In the genomic region with DNA sequence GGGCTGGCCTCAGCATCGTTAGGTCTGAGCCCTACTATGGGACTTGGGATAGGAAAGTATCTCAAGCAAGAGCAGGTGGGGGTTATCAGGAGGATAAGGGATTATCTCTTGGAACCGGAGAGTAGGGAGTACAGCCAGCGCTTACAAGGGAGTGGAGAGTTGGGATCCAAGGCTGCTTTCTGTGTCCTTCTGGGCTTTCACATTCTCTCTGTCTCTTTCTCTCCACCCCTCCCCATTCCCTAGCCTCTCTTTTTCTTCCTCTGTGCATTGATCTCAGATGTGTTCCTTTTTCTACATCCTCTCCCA, we compare ENCODE assay signal across 36 cellular contexts.
"Had no signal": no experiment of that assay in that cellular context is flagged by ENCODE, and none has a peak within 500 bp of the region (broad histone marks: within the 10 kb centered on the region; RNA-seq: fewer than 3 reads in every experiment).

No MANE protein-coding gene starts in this region.

- H3K4me1 ChIP-seq: body of pancreas, breast epithelium had no signal

- H3K36me3 Mint-ChIP-seq: activated naive CD4-positive, alpha-beta T cell treated with anti-CD3 and anti-CD28 coated beads, Interleukin-2, amount 50 U/mL, for 24 hours; activated naive CD8-positive, alpha-beta T cell treated with anti-CD3 and anti-CD28 coated beads, Interleukin-2, amount 10 ng/mL, durations not matched to agents 7 days and 5 days; WTC11 had no signal

- H3K4me3 ChIP-seq: ascending aorta, body of pancreas, breast epithelium had no signal

- H3K4me3 Mint-ChIP-seq: activated CD4-positive, alpha-beta T cell treated with anti-CD3 and anti-CD28 coated beads for 36 hours; activated CD4-positive, alpha-beta T cell treated with anti-CD3 and anti-CD28 coated beads, Interleukin-2, amount 10 ng/mL, durations not matched to agents 7 days and 5 days; activated CD8-positive, alpha-beta T cell treated with anti-CD3 and anti-CD28 coated beads, Interleukin-2, amount 10 ng/mL, durations not matched to agents 7 days and 5 days; activated naive CD4-positive, alpha-beta T cell treated with anti-CD3 and anti-CD28 coated beads, Interleukin-2, amount 50 U/mL, for 24 hours; activated naive CD8-positive, alpha-beta T cell treated with anti-CD3 and anti-CD28 coated beads, Interleukin-2, amount 10 ng/mL, durations not matched to agents 7 days and 5 days; activated T-cell treated with anti-CD3 and anti-CD28 coated beads, Interleukin-2, amount 50 U/mL, for 24 hours; T-helper 1 cell treated with Interleukin-12 subunit alpha and Interleukin-12 subunit beta and Interleukin-4 antibody, amounts not matched to agents 30 μg/mL and 1 μg/mL, for 36 hours; T-helper 2 cell treated with Interferon-gamma antibody and Interleukin-4, amounts not matched to agents 5 μg/mL and 100 μg/mL, for 36 hours; WTC11 had no signal

- DNase-seq: activated CD4-positive, alpha-beta T cell treated with anti-CD3 and anti-CD28 coated beads for 36 hours; activated CD4-positive, alpha-beta T cell treated with anti-CD3 and anti-CD28 coated beads, Interleukin-2, amount 10 ng/mL, durations not matched to agents 7 days and 5 days; activated CD4-positive, alpha-beta T cell treated with anti-CD3 and anti-CD28 coated beads, Interleukin-2, amount 50 U/mL, for 48 hours; activated CD8-positive, alpha-beta T cell treated with anti-CD3 and anti-CD28 coated beads, Interleukin-2, amount 10 ng/mL, durations not matched to agents 7 days and 5 days; activated gamma-delta T cell; activated naive CD4-positive, alpha-beta T cell treated with Interleukin-2 at 50 U/mL for 16 hours; activated naive CD8-positive, alpha-beta T cell treated with anti-CD3 and anti-CD28 coated beads, Interleukin-2, amount 10 ng/mL, durations not matched to agents 7 days and 5 days; activated T-cell treated with anti-CD3 and anti-CD28 coated beads, Interleukin-2, amount 50 U/mL, for 24 hours; amygdala; body of pancreas; central memory CD4-positive, alpha-beta T cell; MM.1S; MV-4-11; NCI-H1092; NCI-H1436 treated with DMSO at 0.1 percent for 48 hours; NCI-H187; NCI-H2029 treated with DMSO at 0.1 percent for 48 hours; NCI-H2107; NCI-H2171 treated with DMSO at 0.1 percent for 48 hours; NCI-H2227 treated with DMSO at 0.1 percent for 48 hours; NCI-H446; NCI-H510A treated with DMSO at 0.1 percent for 48 hours; NCI-H526 treated with DMSO at 0.1 percent for 48 hours; NCI-H774; RPMI8226 had no signal

- H3K9me3 Mint-ChIP-seq: activated CD4-positive, alpha-beta T cell treated with anti-CD3 and anti-CD28 coated beads, Interleukin-2, amount 10 ng/mL, durations not matched to agents 7 days and 5 days; activated naive CD4-positive, alpha-beta T cell treated with anti-CD3 and anti-CD28 coated beads, Interleukin-2, amount 50 U/mL, for 24 hours; activated naive CD8-positive, alpha-beta T cell treated with anti-CD3 and anti-CD28 coated beads, Interleukin-2, amount 10 ng/mL, durations not matched to agents 7 days and 5 days; activated T-cell treated with anti-CD3 and anti-CD28 coated beads, Interleukin-2, amount 50 U/mL, for 24 hours; activated T-helper 2 cell treated with anti-CD3 and anti-CD28 coated beads, Interferon-gamma antibody, Interleukin-2, Interleukin-4, amounts not matched to agents 10 μg/mL and 5 μg/mL and 100 μg/mL, durations not matched to agents 14 hours and 24 hours and 36 hours; T-helper 1 cell treated with Interleukin-12 subunit alpha and Interleukin-12 subunit beta and Interleukin-4 antibody, amounts not matched to agents 30 μg/mL and 1 μg/mL, for 36 hours; T-helper 2 cell treated with Interferon-gamma antibody and Interleukin-4, amounts not matched to agents 5 μg/mL and 100 μg/mL, for 36 hours; WTC11 had no signal

- H3K9ac ChIP-seq: KMS-11 had no signal

- H3K36me3 ChIP-seq: ascending aorta, breast epithelium had no signal

- H3K27me3 ChIP-seq: ascending aorta, body of pancreas had no signal

- FAIRE-seq: TTC549 had no signal

- H3K27me3 Mint-ChIP-seq: activated CD4-positive, alpha-beta T cell treated with anti-CD3 and anti-CD28 coated beads, Interleukin-2, amount 10 ng/mL, durations not matched to agents 7 days and 5 days; activated naive CD8-positive, alpha-beta T cell treated with anti-CD3 and anti-CD28 coated beads, Interleukin-2, amount 10 ng/mL, durations not matched to agents 7 days and 5 days had no signal

- H3K27ac Mint-ChIP-seq: activated CD4-positive, alpha-beta T cell treated with anti-CD3 and anti-CD28 coated beads for 36 hours; activated CD4-positive, alpha-beta T cell treated with anti-CD3 and anti-CD28 coated beads, Interleukin-2, amount 10 ng/mL, durations not matched to agents 7 days and 5 days; activated CD8-positive, alpha-beta T cell treated with anti-CD3 and anti-CD28 coated beads, Interleukin-2, amount 10 ng/mL, durations not matched to agents 7 days and 5 days; activated naive CD4-positive, alpha-beta T cell treated with anti-CD3 and anti-CD28 coated beads, Interleukin-2, amount 50 U/mL, for 24 hours; activated naive CD8-positive, alpha-beta T cell treated with anti-CD3 and anti-CD28 coated beads, Interleukin-2, amount 10 ng/mL, durations not matched to agents 7 days and 5 days; activated T-cell treated with anti-CD3 and anti-CD28 coated beads, Interleukin-2, amount 50 U/mL, for 24 hours; activated T-helper 2 cell treated with anti-CD3 and anti-CD28 coated beads, Interferon-gamma antibody, Interleukin-2, Interleukin-4, amounts not matched to agents 10 μg/mL and 5 μg/mL and 100 μg/mL, durations not matched to agents 14 hours and 24 hours and 36 hours; T-helper 1 cell treated with Interleukin-12 subunit alpha and Interleukin-12 subunit beta and Interleukin-4 antibody, amounts not matched to agents 30 μg/mL and 1 μg/mL, for 36 hours; T-helper 2 cell treated with Interferon-gamma antibody and Interleukin-4, amounts not matched to agents 5 μg/mL and 100 μg/mL, for 36 hours; WTC11 had no signal

- H3K4me2 ChIP-seq: KMS-11 had no signal

- H3K4me1 Mint-ChIP-seq: activated CD4-positive, alpha-beta T cell treated with anti-CD3 and anti-CD28 coated beads for 36 hours; activated CD4-positive, alpha-beta T cell treated with anti-CD3 and anti-CD28 coated beads, Interleukin-2, amount 10 ng/mL, durations not matched to agents 7 days and 5 days; activated naive CD4-positive, alpha-beta T cell treated with anti-CD3 and anti-CD28 coated beads, Interleukin-2, amount 50 U/mL, for 24 hours; activated naive CD8-positive, alpha-beta T cell treated with anti-CD3 and anti-CD28 coated beads, Interleukin-2, amount 10 ng/mL, durations not matched to agents 7 days and 5 days had no signal

- ATAC-seq: activated CD4-positive, alpha-beta T cell treated with anti-CD3 and anti-CD28 coated beads for 36 hours; activated CD4-positive, CD25-positive, alpha-beta regulatory T cell treated with anti-CD3 and anti-CD28 coated beads, Interleukin-2, amount 50 U/mL, for 24 hours; activated CD8-positive, alpha-beta T cell treated with anti-CD3 and anti-CD28 coated beads, Interleukin-2, amount 10 ng/mL, durations not matched to agents 7 days and 5 days; Panc1; WTC11 had no signal

- H3K9me3 ChIP-seq: ascending aorta, body of pancreas, breast epithelium had no signal

- H3K27ac ChIP-seq: ascending aorta, body of pancreas, breast epithelium, KMS-11 had no signal
